1 cellular context compared by ENCODE assay signal in genomic region chr20:38338849-38339520, GRCh38.
TF ChIP-seq lines count a peak whose summit lies in the region.

No MANE protein-coding gene starts in this region.

TF ChIP-seq in HCT116, 20 proteins besides CTCF, POLR2A, EP300 and RAD21 (continued from another document):
- no peak for TF ChIP-seq REST (IDR thresholded peaks at IDR 0.05; ENCODE audit: low read depth)
- no peak for TF ChIP-seq MAX (IDR thresholded peaks at IDR 0.05)
- no peak for TF ChIP-seq CEBPB (IDR thresholded peaks at IDR 0.05; ENCODE audit: low read depth)
- TF ChIP-seq ZFX (IDR thresholded peaks at IDR 0.05): no peak
- TF ChIP-seq SIN3A (IDR thresholded peaks at IDR 0.05; ENCODE audit: low read depth): no peak
TF ChIP-seq in HCT116: peak in this region for 0.
